ENCODE assay signal across 22 cellular contexts in the genomic region with DNA sequence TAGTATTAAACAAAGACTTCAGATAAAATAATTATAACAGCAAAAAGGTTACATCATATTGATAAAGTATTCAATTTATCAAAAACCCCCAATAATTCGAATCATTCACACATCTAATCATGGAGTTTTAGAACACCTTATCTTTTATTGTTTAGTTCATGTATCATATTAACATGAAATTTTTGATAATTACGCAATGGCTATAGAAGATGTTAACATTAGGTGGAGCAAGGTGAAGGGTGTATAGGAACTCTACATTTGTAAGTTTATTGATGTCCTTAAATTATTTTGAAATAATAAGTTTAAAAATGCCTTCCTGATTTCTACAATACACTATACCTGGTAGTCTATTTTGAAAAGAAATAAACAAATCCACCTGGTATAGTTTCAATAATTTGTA.
DNase-seq lines count a peak whose midpoint lies in the region; ATAC-seq, FAIRE-seq and TF ChIP-seq lines count a peak whose summit lies in the region.
"Had no signal": no experiment of that assay in that cellular context is flagged by ENCODE, and none has a peak within 500 bp of the region (broad histone marks: within the 10 kb centered on the region; RNA-seq: fewer than 3 reads in every experiment).

No MANE protein-coding gene starts in this region.

- in situ Hi-C loops in HepG2 (cut with HindIII; ENCODE audit: extremely low pct_ligation_motif_present, low pct_unique_long_range_greater_than_20kb): no loop called here
- in situ Hi-C loops in IMR-90 (cut with MboI; ENCODE audit: low sequenced_read_pairs): no loop called here
- in situ Hi-C loops in K562 (cut with MboI): no loop called here

- H2AFZ ChIP-seq in HepG2 (ENCODE audit: low read length) (no peak overlapping the region), IMR-90 (replicated peaks; ENCODE audit: low read length, poor library complexity) (no peak overlapping the region), K562 (ENCODE audit: low read depth, low read length) (no peak overlapping the region)

- no peak for ATAC-seq in HepG2
- no peak for ATAC-seq in right lobe of liver
- ATAC-seq in IMR-90 (ENCODE audit: low read depth): no peak
- no peak for ATAC-seq in K562
- ATAC-seq in effector memory CD8-positive, alpha-beta T cell (replicated peaks): no peak
- ATAC-seq: GM12878 had no signal

- no peaks in the 10 kb centered on the region for H3K36me3 ChIP-seq in HepG2 (replicated peaks in 1 of 2; ENCODE audit: control insufficient read depth in 1 of 2, insufficient read depth in 2 of 2, low read length in 2 of 2)
- no peaks in the 10 kb centered on the region for H3K36me3 ChIP-seq in right lobe of liver
- no peaks in the 10 kb centered on the region for H3K36me3 ChIP-seq in IMR-90 (ENCODE audit: control insufficient read depth, insufficient read depth, low read length)
- H3K36me3 ChIP-seq in K562 (ENCODE audit: control insufficient read depth, insufficient read depth, low read length): no peaks in the 10 kb centered on the region
- H3K36me3 ChIP-seq: BE2C, BLaER1 had no signal

- H3K9me3 ChIP-seq in HepG2 (ENCODE audit: low read length) (peaks cover 26% of the 10 kb centered on the region), right lobe of liver (no peaks in the 10 kb centered on the region), IMR-90 (ENCODE audit: control insufficient read depth, insufficient read depth, low read length) (peaks cover 5% of the 10 kb centered on the region), K562 (replicated peaks; ENCODE audit: control insufficient read depth, insufficient read depth, low read depth, low read length) (no peaks in the 10 kb centered on the region)
- H3K9me3 ChIP-seq: BE2C had no signal

- POLR2A ChIA-PET in HepG2 (lab: Yijun Ruan, JAX): no interaction called here
- POLR2A ChIA-PET in IMR-90 (lab: Charles Lee; ENCODE audit: unreplicated experiment): no interaction called here
- POLR2A ChIA-PET in K562 (lab: Yijun Ruan, JAX): no interaction called here

- no peak for TF ChIP-seq POLR2A in HepG2 (IDR thresholded peaks at IDR 0.05; ENCODE audit: insufficient read depth in 1 of 2, low read depth in 2 of 2, low read length in 2 of 2)
- TF ChIP-seq POLR2A in right lobe of liver (IDR thresholded peaks at IDR 0.05): no peak
- no peak for TF ChIP-seq POLR2A in IMR-90 (IDR thresholded peaks at IDR 0.05; ENCODE audit: low read depth, low read length)
- TF ChIP-seq POLR2A in K562 (conservative IDR thresholded peaks at IDR 0.05): no peak

- no peaks in the 10 kb centered on the region for H3K79me2 ChIP-seq in HepG2 (ENCODE audit: insufficient read depth, low read length)
- H3K79me2 ChIP-seq in K562 (ENCODE audit: control insufficient read depth, insufficient read depth, low read length): no peaks in the 10 kb centered on the region

- 22% methylated on average over 2 of the region's 2 CpGs for WGBS in HepG2 (ENCODE audit: low lambda C conversion rate)
- WGBS in right lobe of liver (ENCODE audit: insufficient coverage, low coverage, low lambda C conversion rate, missing lambda C conversion rate): 60% methylated on average over 2 of the region's 2 CpGs
- no CpG with 5 or more reads among the region's 2 CpGs for WGBS in IMR-90 (ENCODE audit: extremely low coverage in 2 of 2, insufficient read length in 1 of 2), 2 experiments
- WGBS in K562 (ENCODE audit: insufficient coverage, low coverage, missing lambda C conversion rate): 11% methylated on average over 2 of the region's 2 CpGs

- H3K4me1 ChIP-seq in HepG2 (ENCODE audit: insufficient read depth, low read length) (no peaks in the 10 kb centered on the region), right lobe of liver (no peaks in the 10 kb centered on the region), IMR-90 (ENCODE audit: control insufficient read depth, insufficient read depth, low read length) (no peaks in the 10 kb centered on the region), K562 (replicated peaks in 1 of 2; ENCODE audit: control insufficient read depth in 2 of 2, insufficient read depth in 2 of 2, low read length in 2 of 2) (no peaks in the 10 kb centered on the region)
- H3K4me1 ChIP-seq: BE2C, BLaER1 had no signal

- no peak overlapping the region for H3K56ac ChIP-seq in IMR-90 (ENCODE audit: extremely low read depth, insufficient read depth, low read length)

- H3K27me3 ChIP-seq in HepG2 (ENCODE audit: control insufficient read depth in 1 of 2, insufficient read depth in 2 of 2, low read length in 2 of 2) (no peaks in the 10 kb centered on the region), right lobe of liver (no peaks in the 10 kb centered on the region), IMR-90 (ENCODE audit: control insufficient read depth, insufficient read depth, low read length) (no peaks in the 10 kb centered on the region), K562 (ENCODE audit: control insufficient read depth in 2 of 2, insufficient read depth in 2 of 2, low read length in 2 of 2) (no peaks in the 10 kb centered on the region)
- H3K27me3 ChIP-seq: BE2C, BLaER1 had no signal

- no peak overlapping the region for H3K4me3 ChIP-seq in HepG2 (replicated peaks in 1 of 3; ENCODE audit: insufficient read depth in 1 of 3, low read depth in 2 of 3, low read length in 3 of 3)
- no peak overlapping the region for H3K4me3 ChIP-seq in right lobe of liver
- H3K4me3 ChIP-seq in IMR-90 (ENCODE audit: insufficient read depth, low read depth, low read length): no peak overlapping the region
- no peak overlapping the region for H3K4me3 ChIP-seq in K562
- H3K4me3 ChIP-seq: BLaER1, GM12878 had no signal

- no peak for DNase-seq in HepG2 (ENCODE audit: low spot score)
- DNase-seq in right lobe of liver: no peak
- DNase-seq in IMR-90: no peak
- no peak for DNase-seq in K562 (ENCODE audit: extremely low read depth in 1 of 4, low spot score in 3 of 4)
- no peak for DNase-seq in T-helper 1 cell
- no peak for DNase-seq in effector memory CD8-positive, alpha-beta T cell
- DNase-seq: ACHN; BE2C; C1 segment of cervical spinal cord; CD4-positive, alpha-beta memory T cell; CD4-positive, CD25-positive, alpha-beta regulatory T cell; CD8-positive, alpha-beta memory T cell; COR-L47; DMS79 treated with DMSO at 0.1 percent for 48 hours; GDM1 had no signal

- H3K9ac ChIP-seq in HepG2 (ENCODE audit: insufficient read depth, low read depth, low read length) (no peak overlapping the region), IMR-90 (ENCODE audit: low read depth, low read length) (no peak overlapping the region), K562 (ENCODE audit: insufficient read depth in 1 of 2, low read depth in 2 of 2, low read length in 2 of 2) (no peak overlapping the region)
- H3K9ac ChIP-seq: BLaER1 had no signal

- peaks cover 4 to 8% of the 10 kb centered on the region in 2 donors for H3K9me3 Mint-ChIP-seq in effector memory CD8-positive, alpha-beta T cell

- H3K18ac ChIP-seq in IMR-90 (ENCODE audit: low read depth, low read length): no peak overlapping the region

- H2BK5ac ChIP-seq in IMR-90 (ENCODE audit: low read depth, low read length, poor library complexity, severe bottlenecking): no peak overlapping the region

- no peak for FAIRE-seq in HepG2 (lab: Jason Lieb, UNC)
- FAIRE-seq in K562 (lab: Jason Lieb, UNC): no peak
- FAIRE-seq: D721Med, GM12878, GM12892, GM18507 had no signal

- H4K5ac ChIP-seq in IMR-90 (ENCODE audit: low read depth, low read length): no peak overlapping the region

- no peak overlapping the region for H2BK120ac ChIP-seq in IMR-90 (ENCODE audit: low read depth, low read length)

- no peak overlapping the region for H3K14ac ChIP-seq in IMR-90 (replicated peaks; ENCODE audit: low read depth, low read length)

- H3K4me1 Mint-ChIP-seq in effector memory CD8-positive, alpha-beta T cell (ENCODE audit: low read depth in 2 of 2): no peaks in the 10 kb centered on the region
- H3K4me1 Mint-ChIP-seq: CD14-positive monocyte; CD4-positive, alpha-beta memory T cell; CD4-positive, CD25-positive, alpha-beta regulatory T cell; CD8-positive, alpha-beta memory T cell had no signal

- TF ChIP-seq CTCF in HepG2 (CRISPR knock-in tag; IDR thresholded peaks at IDR 0.05): no peak
- TF ChIP-seq CTCF in right lobe of liver (IDR thresholded peaks at IDR 0.05): no peak
- no peak for TF ChIP-seq CTCF in IMR-90 (conservative IDR thresholded peaks at IDR 0.05; ENCODE audit: low read depth, low read length)
- no peak for TF ChIP-seq CTCF in K562 (IDR thresholded peaks at IDR 0.05 in 2 of 3, conservative IDR thresholded peaks at IDR 0.05 in 1 of 3; ENCODE audit: insufficient read depth in 2 of 3, low read depth in 1 of 3, low read length in 3 of 3)

- H4K20me1 ChIP-seq in HepG2 (ENCODE audit: insufficient read depth, low read length) (no peaks in the 10 kb centered on the region), IMR-90 (ENCODE audit: insufficient read depth, low read length) (no peaks in the 10 kb centered on the region), K562 (replicated peaks; ENCODE audit: control insufficient read depth, insufficient read depth, low read length) (no peaks in the 10 kb centered on the region)
- H4K20me1 ChIP-seq: BLaER1 had no signal

- H2BK15ac ChIP-seq in IMR-90 (ENCODE audit: low read depth, low read length): no peak overlapping the region

- no peak overlapping the region for H4K91ac ChIP-seq in IMR-90 (ENCODE audit: insufficient read depth, low read depth, low read length)

- H3K9me1 ChIP-seq in IMR-90 (ENCODE audit: insufficient read depth, low read length) (no peaks in the 10 kb centered on the region), K562 (ENCODE audit: control insufficient read depth, insufficient read depth, low read length) (no peaks in the 10 kb centered on the region)

- H3K79me1 ChIP-seq in IMR-90 (ENCODE audit: low read depth in 1 of 2, low read length in 2 of 2): no peaks in the 10 kb centered on the region

- dilution Hi-C loops in IMR-90 (cut with HindIII; ENCODE audit: low sequenced_read_pairs, unreplicated experiment): no loop called here

- intact Hi-C loops in HepG2 (cut with micrococcal nuclease; ENCODE audit: unreplicated experiment) (no loop called here), right lobe of liver (cut with DNase I) (no loop called here), IMR-90 (cut with micrococcal nuclease) (no loop called here), K562 (cut with micrococcal nuclease) (no loop called here)

- no peak for TF ChIP-seq RAD21 in HepG2 (CRISPR knock-in tag; IDR thresholded peaks at IDR 0.05)
- no peak for TF ChIP-seq RAD21 in IMR-90 (IDR thresholded peaks at IDR 0.05; ENCODE audit: low read length)
- TF ChIP-seq RAD21 in K562 (CRISPR knock-in tag; conservative IDR thresholded peaks at IDR 0.05 in 1 of 2, IDR thresholded peaks at IDR 0.05 in 1 of 2): no peak

- CTCF ChIA-PET in HepG2 (lab: Yijun Ruan, JAX; ENCODE audit: low intra/inter-chr PET ratio, low total read pairs) (no interaction called here), IMR-90 (lab: Yijun Ruan, JAX) (no interaction called here), K562 (lab: Yijun Ruan, JAX; ENCODE audit: low intra/inter-chr PET ratio) (no interaction called here)

- H3K27ac ChIP-seq in HepG2 (ENCODE audit: extremely low read length, insufficient read depth, low read length) (no peak overlapping the region), right lobe of liver (no peak overlapping the region), IMR-90 (ENCODE audit: insufficient read depth, low read length) (no peak overlapping the region), K562 (ENCODE audit: extremely low read depth, low read depth, low read length) (no peak overlapping the region)
- H3K27ac ChIP-seq: 22Rv1, BLaER1 had no signal

- no peak overlapping the region for H3K23ac ChIP-seq in IMR-90 (ENCODE audit: low read depth, low read length)

- no peak overlapping the region for H2AK5ac ChIP-seq in IMR-90 (ENCODE audit: low read depth, low read length)

- H3K4ac ChIP-seq in IMR-90 (ENCODE audit: low read depth, low read length): no peak overlapping the region

- H2AK9ac ChIP-seq in IMR-90 (replicated peaks; ENCODE audit: low read depth, low read length, poor library complexity): no peak overlapping the region

- H3K36me3 Mint-ChIP-seq in effector memory CD8-positive, alpha-beta T cell (ENCODE audit: insufficient read depth): no peaks in the 10 kb centered on the region
- H3K36me3 Mint-ChIP-seq: CD14-positive monocyte; CD4-positive, alpha-beta memory T cell; CD4-positive, CD25-positive, alpha-beta regulatory T cell; CD8-positive, alpha-beta memory T cell had no signal

- H4K8ac ChIP-seq in IMR-90 (ENCODE audit: low read depth in 2 of 2, low read length in 2 of 2): no peak overlapping the region

- H2BK20ac ChIP-seq in IMR-90 (ENCODE audit: low read depth, low read length): no peak overlapping the region

- no peak overlapping the region for H3K27ac Mint-ChIP-seq in effector memory CD8-positive, alpha-beta T cell
- H3K27ac Mint-ChIP-seq: CD14-positive monocyte; CD4-positive, alpha-beta memory T cell; CD4-positive, CD25-positive, alpha-beta regulatory T cell; CD8-positive, alpha-beta memory T cell had no signal

- BruUV-seq in HepG2 (replicated peaks; lab: Mats Ljungman, UMichigan): no TSS peak
- BruUV-seq in IMR-90 (replicated peaks; lab: Mats Ljungman, UMichigan): no TSS peak
- BruUV-seq in K562 (replicated peaks; lab: Mats Ljungman, UMichigan): no TSS peak

- no peak overlapping the region for H3K4me2 ChIP-seq in HepG2 (ENCODE audit: low read depth, low read length)
- no peak overlapping the region for H3K4me2 ChIP-seq in IMR-90 (ENCODE audit: low read depth, low read length)
- H3K4me2 ChIP-seq in K562 (ENCODE audit: insufficient read depth, low read length): no peak overlapping the region
- H3K4me2 ChIP-seq: BLaER1 had no signal

- TF ChIP-seq EP300 in HepG2 (IDR thresholded peaks at IDR 0.05; ENCODE audit: low read depth in 2 of 2, low read length in 2 of 2): no peak
- no peak for TF ChIP-seq EP300 in HepG2 (CRISPR knock-in tag; IDR thresholded peaks at IDR 0.05; ENCODE audit: borderline replicate concordance)
- TF ChIP-seq EP300 in K562 (IDR thresholded peaks at IDR 0.05; ENCODE audit: low read length): no peak

- no peaks in the 10 kb centered on the region for H3K27me3 Mint-ChIP-seq in effector memory CD8-positive, alpha-beta T cell
- H3K27me3 Mint-ChIP-seq: CD4-positive, alpha-beta memory T cell; CD4-positive, CD25-positive, alpha-beta regulatory T cell; CD8-positive, alpha-beta memory T cell had no signal

- H3K4me3 Mint-ChIP-seq in effector memory CD8-positive, alpha-beta T cell: no peak overlapping the region
- H3K4me3 Mint-ChIP-seq: CD14-positive monocyte; CD4-positive, alpha-beta memory T cell; CD8-positive, alpha-beta memory T cell had no signal
